22 cellular contexts compared by ENCODE assay signal in the genomic region with DNA sequence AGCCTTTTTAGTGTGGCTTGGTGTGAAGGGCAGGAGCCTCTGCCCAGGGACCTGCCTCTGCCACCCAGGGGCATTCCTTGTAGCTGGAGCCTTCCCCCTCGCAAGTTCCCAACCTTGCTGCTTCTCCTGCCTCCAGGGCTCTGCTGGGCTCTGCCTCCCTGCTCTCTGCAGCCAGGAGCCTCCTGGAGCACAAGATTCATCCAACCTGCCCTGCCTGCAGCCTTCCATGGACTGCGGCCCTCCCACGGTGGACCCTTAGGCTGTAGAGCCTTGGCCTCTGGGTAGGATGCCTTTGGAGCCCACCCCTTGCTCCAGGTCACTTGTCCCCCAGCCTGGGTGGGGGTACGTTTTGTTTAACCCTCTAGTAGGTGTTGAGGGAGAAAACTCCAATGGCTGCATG. TPM values are rescaled to one million over a fixed set of nuclear protein-coding genes. Genes with fewer than 3 reads are reported as not detected.
DNase-seq lines count a peak whose midpoint lies in the region; ATAC-seq, FAIRE-seq and TF ChIP-seq lines count a peak whose summit lies in the region.
"Had no signal": no experiment of that assay in that cellular context is flagged by ENCODE, and none has a peak within 500 bp of the region (broad histone marks: within the 10 kb centered on the region; RNA-seq: fewer than 3 reads in every experiment).

No MANE protein-coding gene starts in this region.

- in situ Hi-C loops in HepG2 (cut with HindIII; ENCODE audit: extremely low pct_ligation_motif_present, low pct_unique_long_range_greater_than_20kb): no loop called here

- TF ChIP-seq EP300 in SK-N-SH (IDR thresholded peaks at IDR 0.05; ENCODE audit: borderline replicate concordance in 1 of 2, low read depth in 1 of 2, low read length in 1 of 2) (no peak), HepG2 (IDR thresholded peaks at IDR 0.05; ENCODE audit: low read depth in 2 of 2, low read length in 2 of 2) (no peak), HepG2 (CRISPR knock-in tag; IDR thresholded peaks at IDR 0.05; ENCODE audit: borderline replicate concordance) (no peak)

- H3K9me3 ChIP-seq in SK-N-SH (no peaks in the 10 kb centered on the region), NT2/D1 (ENCODE audit: insufficient read depth, low read length) (no peaks in the 10 kb centered on the region), HepG2 (ENCODE audit: low read length) (no peaks in the 10 kb centered on the region)

- peaks cover 3 to 4% of the 10 kb centered on the region in 2 experiments for H3K36me3 ChIP-seq in SK-N-SH (replicated peaks in 1 of 2; ENCODE audit: control insufficient read depth in 1 of 2, insufficient read depth in 2 of 2, low read length in 1 of 2)
- no peaks in the 10 kb centered on the region for H3K36me3 ChIP-seq in NT2/D1 (ENCODE audit: insufficient read depth, insufficient read length, low read length)
- H3K36me3 ChIP-seq in HepG2 (replicated peaks in 1 of 2; ENCODE audit: control insufficient read depth in 1 of 2, insufficient read depth in 2 of 2, low read length in 2 of 2): no peaks in the 10 kb centered on the region

- intact Hi-C loops in HepG2 (cut with micrococcal nuclease; ENCODE audit: unreplicated experiment): no loop called here
- intact Hi-C loops in posterior vena cava (cut with DNase I): no loop called here

- ATAC-seq in SK-N-SH treated with all-trans-retinoic acid at 6 μM for 48 hours (no peak), HepG2 (no peak)
- ATAC-seq: HCT116 had no signal

- no peak for TF ChIP-seq CTCF in SK-N-SH (IDR thresholded peaks at IDR 0.05)
- no peak for TF ChIP-seq CTCF in HepG2 (CRISPR knock-in tag; IDR thresholded peaks at IDR 0.05)

- TF ChIP-seq RAD21 in SK-N-SH (IDR thresholded peaks at IDR 0.05; ENCODE audit: low read length) (no peak), HepG2 (CRISPR knock-in tag; IDR thresholded peaks at IDR 0.05) (no peak)

- H3K9ac ChIP-seq in SK-N-SH (no peak overlapping the region), NT2/D1 (ENCODE audit: insufficient read length, low read depth) (peak overlapping the region; percentile 17), HepG2 (ENCODE audit: insufficient read depth, low read depth, low read length) (no peak overlapping the region)

- no peaks in the 10 kb centered on the region for H3K27me3 ChIP-seq in SK-N-SH (ENCODE audit: insufficient read depth)
- peaks cover 10% of the 10 kb centered on the region for H3K27me3 ChIP-seq in NT2/D1 (ENCODE audit: insufficient read depth, insufficient read length)
- H3K27me3 ChIP-seq in HepG2 (ENCODE audit: control insufficient read depth in 1 of 2, insufficient read depth in 2 of 2, low read length in 2 of 2): peaks cover 6 to 40% of the 10 kb centered on the region in 2 experiments; a peak in 4 of 5 replicates

- H3K79me2 ChIP-seq in SK-N-SH (ENCODE audit: insufficient read depth): peaks cover 14% of the 10 kb centered on the region; the same call in 1 of the 2 replicates
- H3K79me2 ChIP-seq in HepG2 (ENCODE audit: insufficient read depth, low read length): no peaks in the 10 kb centered on the region

- H3F3A ChIP-seq in SK-N-SH (replicated peaks; ENCODE audit: insufficient read depth): peaks cover 8% of the 10 kb centered on the region

- no peak for TF ChIP-seq POLR2A in HepG2 (IDR thresholded peaks at IDR 0.05; ENCODE audit: insufficient read depth in 1 of 2, low read depth in 2 of 2, low read length in 2 of 2)

- H4K20me1 ChIP-seq in SK-N-SH (ENCODE audit: insufficient read depth) (no peaks in the 10 kb centered on the region), HepG2 (ENCODE audit: insufficient read depth, low read length) (no peaks in the 10 kb centered on the region)

- no peak for FAIRE-seq in HepG2 (lab: Jason Lieb, UNC)
- FAIRE-seq: GM19239, RCC 7860 had no signal

- DNase-seq in SK-N-SH (no peak), NT2/D1 (ENCODE audit: low read depth, low spot score) (no peak), HepG2 (ENCODE audit: low spot score) (no peak), posterior vena cava (ENCODE audit: low spot score) (peak; percentile 47), GF-D8 (lab: John Stamatoyannopoulos, UW) (no peak), NCI-H2171 treated with DMSO at 0.1 percent for 48 hours (lab: John Stamatoyannopoulos, UW) (no peak)
- DNase-seq: DMS153, DND-41, NCI-H1048, NCI-H1417, NCI-H1694, NCI-H2029 treated with DMSO at 0.1 percent for 48 hours, NCI-H2227 treated with DMSO at 0.1 percent for 48 hours, NCI-H510A, NCI-H69, OCI-M1, SIG-M5 had no signal

- H3K4me1 ChIP-seq in SK-N-SH (ENCODE audit: control insufficient read depth in 1 of 2, insufficient read depth in 2 of 2, low read depth in 1 of 2, low read length in 1 of 2) (peaks cover 0 to 24% of the 10 kb centered on the region in 2 experiments; a peak in 1 of 4 replicates), NT2/D1 (ENCODE audit: insufficient read depth, insufficient read length) (no peaks in the 10 kb centered on the region), HepG2 (ENCODE audit: insufficient read depth, low read length) (peaks cover 64% of the 10 kb centered on the region)

- H2AFZ ChIP-seq in SK-N-SH (ENCODE audit: low read depth) (no peak overlapping the region), HepG2 (ENCODE audit: low read length) (no peak overlapping the region)

- H3K4me2 ChIP-seq in SK-N-SH (0 out of 2 replicates have a peak overlapping the region, but pooled peaks have one; percentile 91), HepG2 (ENCODE audit: low read depth, low read length) (no peak overlapping the region)

- POLR2A ChIA-PET in SK-N-SH (lab: Yijun Ruan, JAX) (no interaction called here), HepG2 (lab: Yijun Ruan, JAX) (no interaction called here)

- H3K27ac ChIP-seq in SK-N-SH (ENCODE audit: low read depth in 2 of 2, low read length in 1 of 2): no peak overlapping the region
- H3K27ac ChIP-seq in HepG2 (ENCODE audit: extremely low read length, insufficient read depth, low read length): no peak overlapping the region
- H3K27ac ChIP-seq: 22Rv1 had no signal

- no peaks in the 10 kb centered on the region for H3K9me2 ChIP-seq in SK-N-SH

- BruUV-seq in HepG2 (replicated peaks; lab: Mats Ljungman, UMichigan): no TSS peak

- CTCF ChIA-PET in SK-N-SH (lab: Yijun Ruan, JAX) (interaction anchor here (0.6 to 5.6 kb wide), 4 partner anchors 25 to 999 kb away, joined by 3 to 41 read pairs (median 4); a partner anchor contains a TSS), HepG2 (lab: Yijun Ruan, JAX; ENCODE audit: low intra/inter-chr PET ratio, low total read pairs) (no interaction called here)

- H3K4me3 ChIP-seq in SK-N-SH (ENCODE audit: low read depth in 2 of 2, low read length in 1 of 2): no peak overlapping the region
- no peak overlapping the region for H3K4me3 ChIP-seq in NT2/D1 (ENCODE audit: insufficient read length, low read depth)
- no peak overlapping the region for H3K4me3 ChIP-seq in HepG2 (replicated peaks in 1 of 3; ENCODE audit: insufficient read depth in 1 of 3, low read depth in 2 of 3, low read length in 3 of 3)

- 88% methylated on average over 4 of the region's 4 CpGs for WGBS in SK-N-SH (ENCODE audit: low lambda C conversion rate)
- WGBS in HepG2 (ENCODE audit: low lambda C conversion rate): 39% methylated on average over 4 of the region's 4 CpGs

TF ChIP-seq in SK-N-SH, 30 proteins besides CTCF, POLR2A, EP300 and RAD21 (continues in another document):
- no peak for TF ChIP-seq YY1 (IDR thresholded peaks at IDR 0.05; ENCODE audit: low read depth)

TF ChIP-seq in SK-N-SH treated with all-trans-retinoic acid at 6 μM for 48 hours, 23 proteins besides CTCF, POLR2A, EP300 and RAD21 (continues in another document):
- no peak for TF ChIP-seq BACH2 (CRISPR knock-in tag; IDR thresholded peaks at IDR 0.05; ENCODE audit: borderline replicate concordance)
- TF ChIP-seq ZFP30 (CRISPR knock-in tag; IDR thresholded peaks at IDR 0.05): no peak
- TF ChIP-seq ZNF565 (CRISPR knock-in tag; conservative IDR thresholded peaks at IDR 0.05; ENCODE audit: low read depth): no peak
- no peak for TF ChIP-seq ARNTL (CRISPR knock-in tag; IDR thresholded peaks at IDR 0.05; ENCODE audit: borderline replicate concordance, low read depth)

TF ChIP-seq in HepG2, 621 proteins besides CTCF, POLR2A, EP300 and RAD21 (continues in another document):
- TF ChIP-seq SALL2 (CRISPR knock-in tag; IDR thresholded peaks at IDR 0.05): no peak

RNA-seq across cellular contexts. Expression of a gene that starts 2.5 kb away (rescaled TPM):
- polyA plus RNA-seq in SK-N-SH (2012; rRNA removed) (49.0 and 53.9 TPM in 2 replicates), HepG2 (2011; rRNA removed) (3.7 and 5.0 TPM in 2 replicates)
- 43.8 and 49.4 TPM in 2 replicates for polyA plus RNA-seq in SK-N-SH (2012; cell fraction: cytosol; rRNA removed)
- polyA plus RNA-seq in SK-N-SH (2012; cell fraction: nucleus; rRNA removed): 40.4 and 57.5 TPM in 2 replicates
- total RNA-seq in HepG2 (2016; rRNA removed; fragmentation: Illumina TruSeq; extraction: Trizol) (1.5 and 2.2 TPM in 2 replicates), posterior vena cava (10 to 100 TPM; 20.3 to 36.9 TPM)
- total RNA-seq in HepG2 (2016; cell fraction: cytosol; rRNA removed; fragmentation: Illumina TruSeq; extraction: Trizol; ENCODE audit: low read depth): 0.71 and 1.4 TPM in 2 replicates
- total RNA-seq in HepG2 (2016; cell fraction: insoluble cytoplasmic fraction; rRNA removed; fragmentation: Illumina TruSeq; extraction: Trizol): 1.8 TPM in 2 replicates
- 2.2 and 2.8 TPM in 2 replicates for total RNA-seq in HepG2 (2016; cell fraction: membrane; rRNA removed; fragmentation: Illumina TruSeq; extraction: Trizol)
- total RNA-seq in HepG2 (2016; cell fraction: nucleus; rRNA removed; fragmentation: Illumina TruSeq; extraction: Trizol): 1.3 and 2.1 TPM in 2 replicates
- polyA plus RNA-seq in HepG2 (2011; cell fraction: cytosol; rRNA removed): 3.7 and 4.6 TPM in 2 replicates
- polyA plus RNA-seq in HepG2 (2011; cell fraction: nucleus; rRNA removed): 1.2 and 1.6 TPM in 2 replicates
- polyA plus RNA-seq in HepG2 (2012): 2.1 and 2.2 TPM in 2 replicates
- polyA plus RNA-seq in HepG2 (2016; cell fraction: cytosol; fragmentation: Illumina TruSeq; extraction: Trizol; ENCODE audit: low read depth): 1.4 and 2.5 TPM in 2 replicates
- polyA plus RNA-seq in HepG2 (2016; cell fraction: insoluble cytoplasmic fraction; fragmentation: Illumina TruSeq; extraction: Trizol; ENCODE audit: low read depth): 1.7 TPM in 2 replicates
- 2.2 and 2.4 TPM in 2 replicates for polyA plus RNA-seq in HepG2 (2016; cell fraction: membrane; fragmentation: Illumina TruSeq; extraction: Trizol; ENCODE audit: low read depth)
- 1.5 and 3.4 TPM in 2 replicates for polyA plus RNA-seq in HepG2 (2016; cell fraction: nucleus; fragmentation: Illumina TruSeq; extraction: Trizol; ENCODE audit: insufficient read depth, low read depth)
- polyA minus RNA-seq in HepG2 (2011; rRNA and poly(A)+ RNA removed; ENCODE audit: low replicate concordance): 11.8 and 11.9 TPM in 2 replicates
- polyA minus RNA-seq in HepG2 (2011; cell fraction: cytosol; rRNA and poly(A)+ RNA removed): 1.6 and 1.7 TPM in 2 replicates
- polyA minus RNA-seq in HepG2 (2011; cell fraction: nucleus; rRNA and poly(A)+ RNA removed): 0.90 and 2.4 TPM in 2 replicates
